In the genomic region with DNA sequence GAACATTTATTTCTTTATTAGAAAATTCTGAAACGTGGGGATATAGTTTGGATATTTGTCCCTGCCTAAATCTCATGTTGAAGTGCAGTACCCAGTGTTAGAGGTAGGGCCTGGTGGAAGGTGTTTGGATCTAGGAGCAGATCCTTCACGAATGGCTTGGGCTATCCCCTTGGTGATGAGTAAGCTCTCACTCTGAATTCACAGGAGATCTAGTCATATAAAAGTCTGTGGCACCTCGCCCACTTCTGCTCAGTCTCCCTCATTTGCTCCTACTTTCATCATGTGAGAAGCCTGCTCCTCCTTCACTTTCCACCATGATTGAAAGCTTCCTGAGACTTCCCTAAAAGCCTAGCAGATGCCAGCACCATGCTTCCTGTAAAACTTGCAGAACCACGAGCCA, we compare ENCODE assay signal across 29 cellular contexts.
"Had no signal": no experiment of that assay in that cellular context is flagged by ENCODE, and none has a peak within 500 bp of the region (broad histone marks: within the 10 kb centered on the region; RNA-seq: fewer than 3 reads in every experiment).

No MANE protein-coding gene starts in this region.

- H3K27me3 Mint-ChIP-seq: activated CD4-positive, alpha-beta T cell treated with anti-CD3 and anti-CD28 coated beads, Interleukin-2, amount 10 ng/mL, durations not matched to agents 24 days and 14 days; activated naive CD4-positive, alpha-beta T cell treated with anti-CD3 and anti-CD28 coated beads, Interleukin-2, amount 10 ng/mL, durations not matched to agents 7 days and 5 days had no signal

- DNase-seq: activated CD4-positive, alpha-beta T cell treated with anti-CD3 and anti-CD28 coated beads, Interleukin-2, amount 10 ng/mL, durations not matched to agents 24 days and 14 days; activated CD4-positive, alpha-beta T cell treated with anti-CD3 and anti-CD28 coated beads, Interleukin-2, amount 50 U/mL, for 48 hours; activated CD8-positive, alpha-beta T cell treated with anti-CD3 and anti-CD28 coated beads, Interleukin-2, amount 10 ng/mL, durations not matched to agents 7 days and 5 days; activated gamma-delta T cell; activated naive CD4-positive, alpha-beta T cell treated with anti-CD3 and anti-CD28 coated beads, Interleukin-2, amount 10 ng/mL, durations not matched to agents 7 days and 5 days; activated naive CD8-positive, alpha-beta T cell treated with anti-CD3 and anti-CD28 coated beads, Interleukin-2, amount 50 U/mL, for 24 hours; activated T-cell treated with anti-CD3 and anti-CD28 coated beads, Interleukin-2, amount 50 U/mL, for 48 hours; anterior cingulate cortex; MM.1S; NCI-H1092; NCI-H146; NCI-H187; NCI-H2029 treated with DMSO at 0.1 percent for 48 hours; NCI-H2107; NCI-H2171; NCI-H510A; NCI-H526; NCI-H748 treated with DMSO at 0.1 percent for 48 hours; PC-9; Right ventricle myocardium superior had no signal

- H3K9me3 Mint-ChIP-seq: activated CD4-positive, alpha-beta T cell treated with anti-CD3 and anti-CD28 coated beads, Interleukin-2, amount 10 ng/mL, durations not matched to agents 24 days and 14 days; activated naive CD4-positive, alpha-beta T cell treated with anti-CD3 and anti-CD28 coated beads, Interleukin-2, amount 10 ng/mL, durations not matched to agents 7 days and 5 days; activated naive CD8-positive, alpha-beta T cell treated with anti-CD3 and anti-CD28 coated beads, Interleukin-2, amount 50 U/mL, for 24 hours; central memory CD8-positive, alpha-beta T cell; T-helper 1 cell treated with Interleukin-12 subunit alpha and Interleukin-12 subunit beta and Interleukin-4 antibody, amounts not matched to agents 30 μg/mL and 1 μg/mL, for 36 hours; T-helper 2 cell treated with Interferon-gamma antibody and Interleukin-4, amounts not matched to agents 5 μg/mL and 100 μg/mL, for 36 hours had no signal

- H3K27me3 ChIP-seq: cardiac muscle cell had no signal

- ATAC-seq: activated CD4-positive, CD25-positive, alpha-beta regulatory T cell treated with anti-CD3 and anti-CD28 coated beads, Interleukin-2, amount 50 U/mL, for 24 hours; activated CD8-positive, alpha-beta T cell treated with anti-CD3 and anti-CD28 coated beads, Interleukin-2, amount 10 ng/mL, durations not matched to agents 7 days and 5 days; activated naive CD8-positive, alpha-beta T cell treated with anti-CD3 and anti-CD28 coated beads, Interleukin-2, amount 50 U/mL, for 24 hours; WTC11 had no signal

- H3K4me1 Mint-ChIP-seq: activated CD4-positive, alpha-beta T cell treated with anti-CD3 and anti-CD28 coated beads, Interleukin-2, amount 10 ng/mL, durations not matched to agents 24 days and 14 days; activated naive CD4-positive, alpha-beta T cell treated with anti-CD3 and anti-CD28 coated beads, Interleukin-2, amount 10 ng/mL, durations not matched to agents 7 days and 5 days; activated naive CD8-positive, alpha-beta T cell treated with anti-CD3 and anti-CD28 coated beads, Interleukin-2, amount 50 U/mL, for 24 hours; central memory CD8-positive, alpha-beta T cell had no signal

- H3K27ac Mint-ChIP-seq: activated CD4-positive, alpha-beta T cell treated with anti-CD3 and anti-CD28 coated beads, Interleukin-2, amount 10 ng/mL, durations not matched to agents 24 days and 14 days; activated CD8-positive, alpha-beta T cell treated with anti-CD3 and anti-CD28 coated beads, Interleukin-2, amount 10 ng/mL, durations not matched to agents 7 days and 5 days; activated naive CD4-positive, alpha-beta T cell treated with anti-CD3 and anti-CD28 coated beads, Interleukin-2, amount 10 ng/mL, durations not matched to agents 7 days and 5 days; activated naive CD8-positive, alpha-beta T cell; activated naive CD8-positive, alpha-beta T cell treated with anti-CD3 and anti-CD28 coated beads, Interleukin-2, amount 50 U/mL, for 24 hours; brain; T-helper 1 cell treated with Interleukin-12 subunit alpha and Interleukin-12 subunit beta and Interleukin-4 antibody, amounts not matched to agents 30 μg/mL and 1 μg/mL, for 36 hours; T-helper 2 cell treated with Interferon-gamma antibody and Interleukin-4, amounts not matched to agents 5 μg/mL and 100 μg/mL, for 36 hours; WTC11 had no signal

- H3K36me3 Mint-ChIP-seq: activated naive CD4-positive, alpha-beta T cell treated with anti-CD3 and anti-CD28 coated beads, Interleukin-2, amount 10 ng/mL, durations not matched to agents 7 days and 5 days; activated naive CD8-positive, alpha-beta T cell; brain had no signal

- H3K27ac ChIP-seq: cardiac muscle cell, KMS-11, PC-9 had no signal

- H3K4me3 Mint-ChIP-seq: activated CD4-positive, alpha-beta T cell treated with anti-CD3 and anti-CD28 coated beads, Interleukin-2, amount 10 ng/mL, durations not matched to agents 24 days and 14 days; activated CD8-positive, alpha-beta T cell treated with anti-CD3 and anti-CD28 coated beads, Interleukin-2, amount 10 ng/mL, durations not matched to agents 7 days and 5 days; activated naive CD4-positive, alpha-beta T cell treated with anti-CD3 and anti-CD28 coated beads, Interleukin-2, amount 10 ng/mL, durations not matched to agents 7 days and 5 days; activated naive CD8-positive, alpha-beta T cell; activated naive CD8-positive, alpha-beta T cell treated with anti-CD3 and anti-CD28 coated beads, Interleukin-2, amount 50 U/mL, for 24 hours; brain; central memory CD8-positive, alpha-beta T cell; T-helper 1 cell treated with Interleukin-12 subunit alpha and Interleukin-12 subunit beta and Interleukin-4 antibody, amounts not matched to agents 30 μg/mL and 1 μg/mL, for 36 hours; T-helper 2 cell treated with Interferon-gamma antibody and Interleukin-4, amounts not matched to agents 5 μg/mL and 100 μg/mL, for 36 hours; WTC11 had no signal
